ENCODE assay signal across 18 cellular contexts in the genomic region with DNA sequence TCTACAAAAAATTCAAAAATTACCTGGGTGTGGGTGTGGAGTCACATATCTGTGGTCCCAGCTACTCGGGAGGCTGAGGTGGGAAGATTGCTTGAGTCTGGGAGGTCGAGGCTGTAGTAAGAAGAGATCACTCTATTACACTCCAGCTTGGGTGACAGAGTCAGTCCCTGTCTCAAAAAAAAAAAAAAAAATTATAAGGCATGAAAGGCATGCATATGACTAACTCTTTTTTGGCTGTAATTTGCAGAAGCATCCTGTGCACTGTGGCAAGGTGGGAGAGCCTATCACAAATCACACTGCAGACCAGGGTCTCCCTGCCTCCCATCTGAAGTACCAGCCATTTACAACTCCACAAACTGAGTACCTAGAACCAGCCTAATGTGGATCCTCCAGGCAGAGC. TPM values are rescaled to one million over a fixed set of nuclear protein-coding genes. Genes with fewer than 3 reads are reported as not detected.
DNase-seq lines count a peak whose midpoint lies in the region; ATAC-seq, FAIRE-seq and TF ChIP-seq lines count a peak whose summit lies in the region.
"Had no signal": no experiment of that assay in that cellular context is flagged by ENCODE, and none has a peak within 500 bp of the region (broad histone marks: within the 10 kb centered on the region; RNA-seq: fewer than 3 reads in every experiment).

No MANE protein-coding gene starts in this region.

- intact Hi-C loops in pancreas (cut with DNase I), result no loop called here

- DNase-seq in AG10803 (ENCODE audit: low read depth) (peak; percentile 75), astrocyte of the hippocampus (ENCODE audit: low read depth, low spot score) (peak; percentile 39), kidney glomerular epithelial cell (lab: John Stamatoyannopoulos, UW) (peak; percentile 34), medulla oblongata (ENCODE audit: extremely low spot score) (no peak), pancreas (no peak)
- DNase-seq in activated CD4-positive, alpha-beta T cell treated with anti-CD3 and anti-CD28 coated beads for 4 hours, result no peak
- DNase-seq: activated CD4-positive, alpha-beta memory T cell treated with anti-CD3 and anti-CD28 coated beads for 36 hours; GDM1; NCI-H1105; NCI-H524; RPMI8226; stimulated activated CD4-positive, alpha-beta T cell treated with anti-CD3 and anti-CD28 coated beads, Interleukin-1b, Interleukin-23, amount 100 ng/mL, for 48 hours; T1000 had no signal

- TF ChIP-seq EP300 in Ishikawa (IDR thresholded peaks at IDR 0.05; ENCODE audit: borderline replicate concordance), result no peak

- FAIRE-seq in pancreas (lab: Jason Lieb, UNC), result no peak
- FAIRE-seq: endometrium had no signal

- TF ChIP-seq RAD21 in Ishikawa (IDR thresholded peaks at IDR 0.05; ENCODE audit: low read depth), result no peak

- ATAC-seq in GM21423 (IDR thresholded peaks at IDR 0.05; ENCODE audit: unreplicated experiment) (no peak), pancreas (no peak)

- TF ChIP-seq CTCF in AG10803 (conservative IDR thresholded peaks at IDR 0.05; ENCODE audit: low read length) (no peak), pancreas (IDR thresholded peaks at IDR 0.05) (no peak)

- H3K27me3 ChIP-seq in pancreas, result no peaks in the 10 kb centered on the region

- H3K4me1 ChIP-seq in pancreas, result no peaks in the 10 kb centered on the region

- no peak overlapping the region for H3K27ac ChIP-seq in pancreas

- H3K4me3 ChIP-seq in AG10803 (ENCODE audit: low read length), result no peak overlapping the region
- H3K4me3 ChIP-seq in pancreas, result no peak overlapping the region

- no peaks in the 10 kb centered on the region for H3K9me3 ChIP-seq in pancreas

- 81% methylated on average over 2 of the region's 2 CpGs for WGBS in pancreas, 2 donors

- H3K36me3 ChIP-seq in pancreas, result no peaks in the 10 kb centered on the region

TF ChIP-seq in Ishikawa, 13 proteins besides CTCF, POLR2A, EP300 and RAD21:
- TF ChIP-seq FOXM1 (IDR thresholded peaks at IDR 0.05; ENCODE audit: borderline replicate concordance, low read depth), result no peak
- no peak for TF ChIP-seq NFIC (IDR thresholded peaks at IDR 0.05)
- no peak for TF ChIP-seq YY1 (IDR thresholded peaks at IDR 0.05; ENCODE audit: low read depth)
- peak; percentile 33; the same call in 1 of the 2 replicates for TF ChIP-seq TEAD4 (IDR thresholded peaks at IDR 0.05)
- no peak for TF ChIP-seq CEBPB (IDR thresholded peaks at IDR 0.05)
- TF ChIP-seq REST (IDR thresholded peaks at IDR 0.05; ENCODE audit: low read depth), result no peak
- TF ChIP-seq, protein P1, sequence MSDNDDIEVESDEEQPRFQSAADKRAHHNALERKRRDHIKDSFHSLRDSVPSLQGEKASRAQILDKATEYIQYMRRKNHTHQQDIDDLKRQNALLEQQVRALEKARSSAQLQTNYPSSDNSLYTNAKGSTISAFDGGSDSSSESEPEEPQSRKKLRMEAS (IDR thresholded peaks at IDR 0.05), result no peak

RNA-seq across cellular contexts. Expression of gene MYPN, which starts 14.1 kb away (rescaled TPM):
- total RNA-seq in pancreas, result under 1 TPM; 0.16 to 0.83 (median 0.41) TPM
- polyA plus RNA-seq in pancreas, result under 1 TPM; 0.16 to 0.19 TPM
- total RNA-seq: activated T-helper 2 cell treated with anti-CD3 and anti-CD28 coated beads, Interferon-gamma antibody, Interleukin-2, Interleukin-4, amounts not matched to agents 10 μg/mL and 5 μg/mL and 100 μg/mL, durations not matched to agents 14 hours and 24 hours and 36 hours had no signal
- polyA plus RNA-seq: CD14-positive monocyte had no signal

RNA-seq across cellular contexts. Expression of gene HERC4, which starts 20.1 kb away (rescaled TPM):
- 10 to 100 TPM; 11.2 to 30.7 (median 16.7) TPM for total RNA-seq in pancreas
- polyA plus RNA-seq in pancreas, result 10 to 100 TPM; 11.9 to 12.8 TPM

Comparison
In these comparisons a context has a peak if more than half of its experiments do, and no peak if none do; other contexts are left out.
1. DNase-seq: peak in AG10803 (single experiment), astrocyte of the hippocampus (single experiment) and kidney glomerular epithelial cell (single experiment); none in medulla oblongata (single experiment), activated CD4-positive, alpha-beta T cell treated with anti-CD3 and anti-CD28 coated beads for 4 hours (0 of 2) and pancreas (0 of 6).